In the genomic region with DNA sequence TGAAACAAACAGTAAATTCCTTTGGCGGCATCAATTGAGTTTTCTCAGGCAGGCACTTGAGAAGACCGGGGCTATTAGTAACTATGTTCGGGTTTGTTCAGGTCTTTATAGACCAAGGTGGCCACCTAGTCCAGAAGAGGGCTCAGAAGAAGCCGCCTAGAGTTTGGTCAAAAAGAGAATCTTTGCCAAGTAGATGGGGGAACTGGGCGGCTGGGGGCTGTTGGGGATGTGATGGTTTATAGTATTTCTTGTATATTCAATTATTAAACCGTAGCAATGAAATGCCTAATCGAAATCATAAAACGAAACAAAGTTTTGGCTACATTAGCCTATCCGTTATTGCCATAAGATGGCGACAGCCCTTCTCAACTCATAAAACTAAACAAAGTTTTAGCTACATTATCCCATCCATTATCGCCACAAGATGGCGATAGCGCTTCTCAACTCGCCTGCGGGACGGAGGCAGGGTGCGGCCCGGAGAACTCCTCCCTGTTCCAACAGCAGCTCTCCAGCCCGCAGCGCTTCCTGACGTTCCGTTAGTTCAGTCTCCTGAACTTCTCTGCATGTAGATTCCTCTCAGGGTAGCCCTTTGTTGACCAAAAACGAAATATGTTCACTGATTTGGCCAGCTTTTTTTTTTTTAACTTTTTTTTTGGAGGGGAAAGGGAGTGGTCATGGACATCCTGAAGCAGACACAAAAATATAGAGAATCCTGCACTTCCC, we compare ENCODE assay signal across 1 cellular context.
TF ChIP-seq lines count a peak whose summit lies in the region.

No MANE protein-coding gene starts in this region.

TF ChIP-seq in HepG2, 621 proteins besides CTCF, POLR2A, EP300 and RAD21 (continued from another document and continues in another):
- TF ChIP-seq, protein P1, sequence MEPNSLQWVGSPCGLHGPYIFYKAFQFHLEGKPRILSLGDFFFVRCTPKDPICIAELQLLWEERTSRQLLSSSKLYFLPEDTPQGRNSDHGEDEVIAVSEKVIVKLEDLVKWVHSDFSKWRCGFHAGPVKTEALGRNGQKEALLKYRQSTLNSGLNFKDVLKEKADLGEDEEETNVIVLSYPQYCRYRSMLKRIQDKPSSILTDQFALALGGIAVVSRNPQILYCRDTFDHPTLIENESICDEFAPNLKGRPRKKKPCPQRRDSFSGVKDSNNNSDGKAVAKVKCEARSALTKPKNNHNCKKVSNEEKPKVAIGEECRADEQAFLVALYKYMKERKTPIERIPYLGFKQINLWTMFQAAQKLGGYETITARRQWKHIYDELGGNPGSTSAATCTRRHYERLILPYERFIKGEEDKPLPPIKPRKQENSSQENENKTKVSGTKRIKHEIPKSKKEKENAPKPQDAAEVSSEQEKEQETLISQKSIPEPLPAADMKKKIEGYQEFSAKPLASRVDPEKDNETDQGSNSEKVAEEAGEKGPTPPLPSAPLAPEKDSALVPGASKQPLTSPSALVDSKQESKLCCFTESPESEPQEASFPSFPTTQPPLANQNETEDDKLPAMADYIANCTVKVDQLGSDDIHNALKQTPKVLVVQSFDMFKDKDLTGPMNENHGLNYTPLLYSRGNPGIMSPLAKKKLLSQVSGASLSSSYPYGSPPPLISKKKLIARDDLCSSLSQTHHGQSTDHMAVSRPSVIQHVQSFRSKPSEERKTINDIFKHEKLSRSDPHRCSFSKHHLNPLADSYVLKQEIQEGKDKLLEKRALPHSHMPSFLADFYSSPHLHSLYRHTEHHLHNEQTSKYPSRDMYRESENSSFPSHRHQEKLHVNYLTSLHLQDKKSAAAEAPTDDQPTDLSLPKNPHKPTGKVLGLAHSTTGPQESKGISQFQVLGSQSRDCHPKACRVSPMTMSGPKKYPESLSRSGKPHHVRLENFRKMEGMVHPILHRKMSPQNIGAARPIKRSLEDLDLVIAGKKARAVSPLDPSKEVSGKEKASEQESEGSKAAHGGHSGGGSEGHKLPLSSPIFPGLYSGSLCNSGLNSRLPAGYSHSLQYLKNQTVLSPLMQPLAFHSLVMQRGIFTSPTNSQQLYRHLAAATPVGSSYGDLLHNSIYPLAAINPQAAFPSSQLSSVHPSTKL (CRISPR knock-in tag; IDR thresholded peaks at IDR 0.05), result peak; percentile 78
- TF ChIP-seq, protein P2, sequence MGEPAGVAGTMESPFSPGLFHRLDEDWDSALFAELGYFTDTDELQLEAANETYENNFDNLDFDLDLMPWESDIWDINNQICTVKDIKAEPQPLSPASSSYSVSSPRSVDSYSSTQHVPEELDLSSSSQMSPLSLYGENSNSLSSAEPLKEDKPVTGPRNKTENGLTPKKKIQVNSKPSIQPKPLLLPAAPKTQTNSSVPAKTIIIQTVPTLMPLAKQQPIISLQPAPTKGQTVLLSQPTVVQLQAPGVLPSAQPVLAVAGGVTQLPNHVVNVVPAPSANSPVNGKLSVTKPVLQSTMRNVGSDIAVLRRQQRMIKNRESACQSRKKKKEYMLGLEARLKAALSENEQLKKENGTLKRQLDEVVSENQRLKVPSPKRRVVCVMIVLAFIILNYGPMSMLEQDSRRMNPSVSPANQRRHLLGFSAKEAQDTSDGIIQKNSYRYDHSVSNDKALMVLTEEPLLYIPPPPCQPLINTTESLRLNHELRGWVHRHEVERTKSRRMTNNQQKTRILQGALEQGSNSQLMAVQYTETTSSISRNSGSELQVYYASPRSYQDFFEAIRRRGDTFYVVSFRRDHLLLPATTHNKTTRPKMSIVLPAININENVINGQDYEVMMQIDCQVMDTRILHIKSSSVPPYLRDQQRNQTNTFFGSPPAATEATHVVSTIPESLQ (CRISPR knock-in tag; conservative IDR thresholded peaks at IDR 0.05), result no peak
- TF ChIP-seq FOXA3 (CRISPR knock-in tag; IDR thresholded peaks at IDR 0.05) (peak; percentile 56), ZNF138 (CRISPR knock-in tag; IDR thresholded peaks at IDR 0.05; ENCODE audit: low read depth) (no peak), ZNF713 (CRISPR knock-in tag; IDR thresholded peaks at IDR 0.05) (no peak), MZF1 (CRISPR knock-in tag; IDR thresholded peaks at IDR 0.05; ENCODE audit: borderline replicate concordance) (no peak), ZNF879 (CRISPR knock-in tag; IDR thresholded peaks at IDR 0.05) (no peak), ZNF652 (CRISPR knock-in tag; IDR thresholded peaks at IDR 0.05; ENCODE audit: borderline replicate concordance, low read depth) (peak; percentile 28; the same call in 1 of the 2 replicates), SMYD3 (CRISPR knock-in tag; IDR thresholded peaks at IDR 0.05) (no peak), NFKBIZ (CRISPR knock-in tag; IDR thresholded peaks at IDR 0.05) (peak; percentile 76; the same call in 1 of the 2 replicates), ZNF614 (CRISPR knock-in tag; IDR thresholded peaks at IDR 0.05; ENCODE audit: borderline replicate concordance) (peak; percentile 83; the same call in 1 of the 2 replicates), SMARCC2 (IDR thresholded peaks at IDR 0.05) (no peak), ZNF460 (CRISPR knock-in tag; IDR thresholded peaks at IDR 0.05; ENCODE audit: borderline replicate concordance) (no peak), ZNF44 (CRISPR knock-in tag; IDR thresholded peaks at IDR 0.05) (no peak), ZNF839 (CRISPR knock-in tag; IDR thresholded peaks at IDR 0.05; ENCODE audit: borderline replicate concordance) (no peak), REL (CRISPR knock-in tag; conservative IDR thresholded peaks at IDR 0.05) (no peak), ZC3H4 (CRISPR knock-in tag; IDR thresholded peaks at IDR 0.05; ENCODE audit: borderline replicate concordance) (no peak), ZNF557 (CRISPR knock-in tag; IDR thresholded peaks at IDR 0.05) (no peak), STAG1 (CRISPR knock-in tag; IDR thresholded peaks at IDR 0.05) (peak; percentile 88), REPIN1 (CRISPR knock-in tag; IDR thresholded peaks at IDR 0.05; ENCODE audit: borderline replicate concordance, low read depth) (peak; percentile 67; the same call in 1 of the 2 replicates), ZSCAN20 (CRISPR knock-in tag; IDR thresholded peaks at IDR 0.05; ENCODE audit: borderline replicate concordance) (no peak), ZNF761 (CRISPR knock-in tag; conservative IDR thresholded peaks at IDR 0.05) (no peak), SRY (CRISPR knock-in tag; IDR thresholded peaks at IDR 0.05) (no peak), POLR2AphosphoS2 (IDR thresholded peaks at IDR 0.05; ENCODE audit: low read depth, low read length) (no peak), ETV5 (CRISPR knock-in tag; IDR thresholded peaks at IDR 0.05; ENCODE audit: borderline replicate concordance) (peak; percentile 36; the same call in 1 of the 2 replicates), CCDC6 (CRISPR knock-in tag; IDR thresholded peaks at IDR 0.05) (no peak), ZNF12 (CRISPR knock-in tag; IDR thresholded peaks at IDR 0.05) (no peak), GPN1 (CRISPR knock-in tag; IDR thresholded peaks at IDR 0.05; ENCODE audit: borderline replicate concordance) (no peak)
- TF ChIP-seq, protein P3, sequence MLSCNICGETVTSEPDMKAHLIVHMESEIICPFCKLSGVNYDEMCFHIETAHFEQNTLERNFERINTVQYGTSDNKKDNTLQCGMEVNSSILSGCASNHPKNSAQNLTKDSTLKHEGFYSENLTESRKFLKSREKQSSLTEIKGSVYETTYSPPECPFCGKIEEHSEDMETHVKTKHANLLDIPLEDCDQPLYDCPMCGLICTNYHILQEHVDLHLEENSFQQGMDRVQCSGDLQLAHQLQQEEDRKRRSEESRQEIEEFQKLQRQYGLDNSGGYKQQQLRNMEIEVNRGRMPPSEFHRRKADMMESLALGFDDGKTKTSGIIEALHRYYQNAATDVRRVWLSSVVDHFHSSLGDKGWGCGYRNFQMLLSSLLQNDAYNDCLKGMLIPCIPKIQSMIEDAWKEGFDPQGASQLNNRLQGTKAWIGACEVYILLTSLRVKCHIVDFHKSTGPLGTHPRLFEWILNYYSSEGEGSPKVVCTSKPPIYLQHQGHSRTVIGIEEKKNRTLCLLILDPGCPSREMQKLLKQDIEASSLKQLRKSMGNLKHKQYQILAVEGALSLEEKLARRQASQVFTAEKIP (CRISPR knock-in tag; IDR thresholded peaks at IDR 0.05; ENCODE audit: borderline replicate concordance), result no peak
- TF ChIP-seq, protein P4, sequence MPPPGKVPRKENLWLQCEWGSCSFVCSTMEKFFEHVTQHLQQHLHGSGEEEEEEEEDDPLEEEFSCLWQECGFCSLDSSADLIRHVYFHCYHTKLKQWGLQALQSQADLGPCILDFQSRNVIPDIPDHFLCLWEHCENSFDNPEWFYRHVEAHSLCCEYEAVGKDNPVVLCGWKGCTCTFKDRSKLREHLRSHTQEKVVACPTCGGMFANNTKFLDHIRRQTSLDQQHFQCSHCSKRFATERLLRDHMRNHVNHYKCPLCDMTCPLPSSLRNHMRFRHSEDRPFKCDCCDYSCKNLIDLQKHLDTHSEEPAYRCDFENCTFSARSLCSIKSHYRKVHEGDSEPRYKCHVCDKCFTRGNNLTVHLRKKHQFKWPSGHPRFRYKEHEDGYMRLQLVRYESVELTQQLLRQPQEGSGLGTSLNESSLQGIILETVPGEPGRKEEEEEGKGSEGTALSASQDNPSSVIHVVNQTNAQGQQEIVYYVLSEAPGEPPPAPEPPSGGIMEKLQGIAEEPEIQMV (CRISPR knock-in tag; IDR thresholded peaks at IDR 0.05; ENCODE audit: low read depth), result no peak
- TF ChIP-seq, protein P5, sequence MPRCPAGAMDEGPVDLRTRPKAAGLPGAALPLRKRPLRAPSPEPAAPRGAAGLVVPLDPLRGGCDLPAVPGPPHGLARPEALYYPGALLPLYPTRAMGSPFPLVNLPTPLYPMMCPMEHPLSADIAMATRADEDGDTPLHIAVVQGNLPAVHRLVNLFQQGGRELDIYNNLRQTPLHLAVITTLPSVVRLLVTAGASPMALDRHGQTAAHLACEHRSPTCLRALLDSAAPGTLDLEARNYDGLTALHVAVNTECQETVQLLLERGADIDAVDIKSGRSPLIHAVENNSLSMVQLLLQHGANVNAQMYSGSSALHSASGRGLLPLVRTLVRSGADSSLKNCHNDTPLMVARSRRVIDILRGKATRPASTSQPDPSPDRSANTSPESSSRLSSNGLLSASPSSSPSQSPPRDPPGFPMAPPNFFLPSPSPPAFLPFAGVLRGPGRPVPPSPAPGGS (CRISPR knock-in tag; IDR thresholded peaks at IDR 0.05), result no peak
- TF ChIP-seq, protein P6, sequence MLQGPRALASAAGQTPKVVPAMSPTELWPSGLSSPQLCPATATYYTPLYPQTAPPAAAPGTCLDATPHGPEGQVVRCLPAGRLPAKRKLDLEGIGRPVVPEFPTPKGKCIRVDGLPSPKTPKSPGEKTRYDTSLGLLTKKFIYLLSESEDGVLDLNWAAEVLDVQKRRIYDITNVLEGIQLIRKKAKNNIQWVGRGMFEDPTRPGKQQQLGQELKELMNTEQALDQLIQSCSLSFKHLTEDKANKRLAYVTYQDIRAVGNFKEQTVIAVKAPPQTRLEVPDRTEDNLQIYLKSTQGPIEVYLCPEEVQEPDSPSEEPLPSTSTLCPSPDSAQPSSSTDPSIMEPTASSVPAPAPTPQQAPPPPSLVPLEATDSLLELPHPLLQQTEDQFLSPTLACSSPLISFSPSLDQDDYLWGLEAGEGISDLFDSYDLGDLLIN (CRISPR knock-in tag; IDR thresholded peaks at IDR 0.05; ENCODE audit: borderline replicate concordance), result no peak
- TF ChIP-seq, protein P7, sequence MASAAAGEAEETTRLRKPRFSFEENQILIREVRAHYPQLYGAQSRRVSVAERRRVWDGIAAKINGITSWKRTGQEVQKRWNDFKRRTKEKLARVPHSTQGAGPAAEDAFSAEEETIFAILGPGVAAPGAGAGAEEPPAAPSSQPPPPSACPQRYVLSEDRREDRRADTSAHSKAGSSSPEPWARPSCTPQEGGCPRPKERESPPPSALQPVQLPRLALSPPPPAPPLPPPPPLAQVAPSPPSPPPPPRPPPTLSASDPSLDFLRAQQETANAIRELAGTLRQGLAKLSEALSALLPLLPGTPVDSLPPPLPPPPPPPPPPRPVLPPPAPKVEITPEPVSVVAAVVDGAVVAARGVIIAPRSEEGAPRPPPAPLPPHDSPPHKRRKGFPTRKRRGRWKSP (CRISPR knock-in tag; IDR thresholded peaks at IDR 0.05), result peak; percentile 53; the same call in 1 of the 2 replicates
- TF ChIP-seq, protein P8, sequence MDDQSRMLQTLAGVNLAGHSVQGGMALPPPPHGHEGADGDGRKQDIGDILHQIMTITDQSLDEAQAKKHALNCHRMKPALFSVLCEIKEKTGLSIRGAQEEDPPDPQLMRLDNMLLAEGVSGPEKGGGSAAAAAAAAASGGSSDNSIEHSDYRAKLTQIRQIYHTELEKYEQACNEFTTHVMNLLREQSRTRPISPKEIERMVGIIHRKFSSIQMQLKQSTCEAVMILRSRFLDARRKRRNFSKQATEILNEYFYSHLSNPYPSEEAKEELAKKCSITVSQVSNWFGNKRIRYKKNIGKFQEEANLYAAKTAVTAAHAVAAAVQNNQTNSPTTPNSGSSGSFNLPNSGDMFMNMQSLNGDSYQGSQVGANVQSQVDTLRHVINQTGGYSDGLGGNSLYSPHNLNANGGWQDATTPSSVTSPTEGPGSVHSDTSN (CRISPR knock-in tag; IDR thresholded peaks at IDR 0.05; ENCODE audit: borderline replicate concordance), result no peak
- TF ChIP-seq, protein P9, sequence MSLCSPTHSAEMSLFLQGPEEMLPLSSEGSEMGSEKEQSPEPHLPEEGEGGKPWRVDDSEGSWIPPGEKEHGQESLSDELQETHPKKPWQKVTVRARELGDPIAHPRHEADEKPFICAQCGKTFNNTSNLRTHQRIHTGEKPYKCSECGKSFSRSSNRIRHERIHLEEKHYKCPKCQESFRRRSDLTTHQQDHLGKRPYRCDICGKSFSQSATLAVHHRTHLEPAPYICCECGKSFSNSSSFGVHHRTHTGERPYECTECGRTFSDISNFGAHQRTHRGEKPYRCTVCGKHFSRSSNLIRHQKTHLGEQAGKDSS (CRISPR knock-in tag; IDR thresholded peaks at IDR 0.05; ENCODE audit: borderline replicate concordance, low read depth), result peak; percentile 63; the same call in 1 of the 2 replicates
- TF ChIP-seq, protein P10, sequence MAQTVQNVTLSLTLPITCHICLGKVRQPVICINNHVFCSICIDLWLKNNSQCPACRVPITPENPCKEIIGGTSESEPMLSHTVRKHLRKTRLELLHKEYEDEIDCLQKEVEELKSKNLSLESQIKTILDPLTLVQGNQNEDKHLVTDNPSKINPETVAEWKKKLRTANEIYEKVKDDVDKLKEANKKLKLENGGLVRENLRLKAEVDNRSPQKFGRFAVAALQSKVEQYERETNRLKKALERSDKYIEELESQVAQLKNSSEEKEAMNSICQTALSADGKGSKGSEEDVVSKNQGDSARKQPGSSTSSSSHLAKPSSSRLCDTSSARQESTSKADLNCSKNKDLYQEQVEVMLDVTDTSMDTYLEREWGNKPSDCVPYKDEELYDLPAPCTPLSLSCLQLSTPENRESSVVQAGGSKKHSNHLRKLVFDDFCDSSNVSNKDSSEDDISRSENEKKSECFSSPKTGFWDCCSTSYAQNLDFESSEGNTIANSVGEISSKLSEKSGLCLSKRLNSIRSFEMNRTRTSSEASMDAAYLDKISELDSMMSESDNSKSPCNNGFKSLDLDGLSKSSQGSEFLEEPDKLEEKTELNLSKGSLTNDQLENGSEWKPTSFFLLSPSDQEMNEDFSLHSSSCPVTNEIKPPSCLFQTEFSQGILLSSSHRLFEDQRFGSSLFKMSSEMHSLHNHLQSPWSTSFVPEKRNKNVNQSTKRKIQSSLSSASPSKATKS (CRISPR knock-in tag; IDR thresholded peaks at IDR 0.05), result no peak
- TF ChIP-seq, protein P11, sequence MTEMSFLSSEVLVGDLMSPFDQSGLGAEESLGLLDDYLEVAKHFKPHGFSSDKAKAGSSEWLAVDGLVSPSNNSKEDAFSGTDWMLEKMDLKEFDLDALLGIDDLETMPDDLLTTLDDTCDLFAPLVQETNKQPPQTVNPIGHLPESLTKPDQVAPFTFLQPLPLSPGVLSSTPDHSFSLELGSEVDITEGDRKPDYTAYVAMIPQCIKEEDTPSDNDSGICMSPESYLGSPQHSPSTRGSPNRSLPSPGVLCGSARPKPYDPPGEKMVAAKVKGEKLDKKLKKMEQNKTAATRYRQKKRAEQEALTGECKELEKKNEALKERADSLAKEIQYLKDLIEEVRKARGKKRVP (CRISPR knock-in tag; IDR thresholded peaks at IDR 0.05), result no peak
- TF ChIP-seq, protein P12, sequence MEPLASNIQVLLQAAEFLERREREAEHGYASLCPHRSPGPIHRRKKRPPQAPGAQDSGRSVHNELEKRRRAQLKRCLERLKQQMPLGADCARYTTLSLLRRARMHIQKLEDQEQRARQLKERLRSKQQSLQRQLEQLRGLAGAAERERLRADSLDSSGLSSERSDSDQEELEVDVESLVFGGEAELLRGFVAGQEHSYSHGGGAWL (CRISPR knock-in tag; IDR thresholded peaks at IDR 0.05), result 0 out of 2 replicates have a peak, but pooled peaks have one; percentile 47
